ENCODE assay signal across 8 cellular contexts in the genomic region with DNA sequence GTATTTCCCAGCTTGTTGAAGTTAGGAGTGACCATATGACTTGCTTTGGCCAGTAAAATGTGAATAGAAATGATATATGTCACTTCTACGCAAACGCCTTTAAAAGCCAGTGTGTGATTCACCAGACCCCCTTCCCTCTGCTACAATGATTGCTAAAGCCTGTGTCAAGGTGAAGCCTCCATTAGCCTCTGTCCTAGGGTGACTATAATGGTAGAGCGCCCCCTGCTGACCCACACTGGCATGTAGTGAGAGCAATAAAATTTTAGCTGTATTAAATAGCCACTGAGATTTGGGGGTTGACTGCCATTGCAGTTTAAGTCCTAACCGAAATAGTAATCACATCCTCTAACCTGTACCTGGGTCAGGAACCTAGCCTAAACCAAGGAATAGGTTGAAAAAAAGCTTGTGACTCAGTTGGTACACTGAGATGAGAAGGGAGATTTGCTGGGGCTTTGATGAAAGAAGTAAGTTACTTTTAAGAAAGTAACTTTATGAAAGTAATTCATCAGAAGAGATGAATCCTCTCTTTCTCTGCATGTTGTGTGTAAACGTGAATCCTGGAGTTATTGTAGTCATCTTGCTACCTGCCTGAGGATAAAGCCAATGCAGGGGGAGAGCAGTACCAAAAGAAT. TPM values are rescaled to one million over a fixed set of nuclear protein-coding genes. Genes with fewer than 3 reads are reported as not detected.
DNase-seq lines count a peak whose midpoint lies in the region; ATAC-seq and TF ChIP-seq lines count a peak whose summit lies in the region.

No MANE protein-coding gene starts in this region.

- no peak overlapping the region for H3K4me3 Mint-ChIP-seq in activated CD4-positive, alpha-beta T cell treated with anti-CD3 and anti-CD28 coated beads for 36 hours

- no peak overlapping the region for H3K27ac ChIP-seq in lung (ENCODE audit: low read depth in 1 of 2, low read length in 1 of 2)

- peak; percentile 86 for TF ChIP-seq CTCF in AG09309 (IDR thresholded peaks at IDR 0.05; ENCODE audit: control insufficient read depth, insufficient read depth, low read depth, low read length, missing control alignments)
- TF ChIP-seq CTCF in lung (IDR thresholded peaks at IDR 0.05; ENCODE audit: control extremely low read depth, extremely low read depth) = peak; percentile 84

- intact Hi-C loops in activated CD4-positive, alpha-beta T cell treated with anti-CD3 and anti-CD28 coated beads for 36 hours (cut with DNase I, micrococcal nuclease) = loop anchor here (1.0 to 10.0 kb wide), 5 partner anchors 53 to 553 kb away; partner anchors contain the start of genes GTF2E1 (in 1 of the 2) and RABL3 (in 1 of the 2)

- H3K9me3 ChIP-seq in lung (ENCODE audit: control insufficient read depth in 2 of 2, insufficient read depth in 1 of 2, low read length in 1 of 2) = no peaks in the 10 kb centered on the region

- H3K9me3 Mint-ChIP-seq in activated CD4-positive, alpha-beta T cell treated with anti-CD3 and anti-CD28 coated beads for 36 hours (ENCODE audit: low read depth) = no peaks in the 10 kb centered on the region

- ATAC-seq in GM18867 (IDR thresholded peaks at IDR 0.05; ENCODE audit: unreplicated experiment) (peak; percentile 96), HG03066 (IDR thresholded peaks at IDR 0.05; ENCODE audit: low read depth, unreplicated experiment) (peak; percentile 99), lung (ENCODE audit: insufficient read depth, low FRiP score) (peak; percentile 85)
- peak; percentile 99 for ATAC-seq in activated CD4-positive, alpha-beta T cell treated with anti-CD3 and anti-CD28 coated beads for 36 hours

- POLR2A ChIA-PET in activated CD4-positive, alpha-beta T cell treated with anti-CD3 and anti-CD28 coated beads for 36 hours (lab: Charles Lee) = no interaction called here

- no peaks in the 10 kb centered on the region for H3K4me1 ChIP-seq in lung (ENCODE audit: control insufficient read depth in 2 of 2, insufficient read depth in 2 of 2, low read length in 2 of 2)

- no peaks in the 10 kb centered on the region for H3K27me3 ChIP-seq in lung (ENCODE audit: control insufficient read depth, insufficient read depth)

- peaks cover 10% of the 10 kb centered on the region for H3K4me1 Mint-ChIP-seq in activated CD4-positive, alpha-beta T cell treated with anti-CD3 and anti-CD28 coated beads for 36 hours

- H3K36me3 ChIP-seq in lung (ENCODE audit: control insufficient read depth in 2 of 2, insufficient read depth in 2 of 2, low read length in 2 of 2) = no peaks in the 10 kb centered on the region

- H3K27ac Mint-ChIP-seq in activated CD4-positive, alpha-beta T cell treated with anti-CD3 and anti-CD28 coated beads for 36 hours = no peak overlapping the region

- H3K4me3 ChIP-seq in AG09309 (ENCODE audit: control insufficient read depth, low read depth, low read length) (no peak overlapping the region), lung (no peak overlapping the region)

- DNase-seq in AG09309 (ENCODE audit: low read depth) (peak; percentile 24), NCI-H446 (lab: John Stamatoyannopoulos, UW) (peak; percentile 8 to 55), dedifferentiated amniotic fluid mesenchymal stem cell (ENCODE audit: extremely low spot score) (peak; percentile 77), lung (ENCODE audit: low spot score) (peak; percentile 81)
- peak; percentile 92 for DNase-seq in activated CD4-positive, alpha-beta T cell treated with anti-CD3 and anti-CD28 coated beads for 36 hours
- peak; percentile 84 for DNase-seq in stimulated activated CD8-positive, alpha-beta memory T cell treated with anti-CD3 and anti-CD28 coated beads, Interleukin-15, amount 100 ng/mL, for 1 hour (ENCODE audit: low read depth)

- H3K36me3 Mint-ChIP-seq in activated CD4-positive, alpha-beta T cell treated with anti-CD3 and anti-CD28 coated beads for 36 hours (ENCODE audit: low read depth) = no peaks in the 10 kb centered on the region

- CTCF ChIA-PET in activated CD4-positive, alpha-beta T cell treated with anti-CD3 and anti-CD28 coated beads for 36 hours (lab: Charles Lee) = interaction anchor here (0.5 to 4.7 kb wide), 29 partner anchors 9 to 555 kb away, joined by 3 to 45 read pairs (median 4); partner anchors contain the start of gene NDUFB4

- no peaks in the 10 kb centered on the region for H3K27me3 Mint-ChIP-seq in activated CD4-positive, alpha-beta T cell treated with anti-CD3 and anti-CD28 coated beads for 36 hours

- 38 to 43% methylated on average over 5 of the region's 5 CpGs for whole genome bisulfite sequencing in lung, 2 donors

RNA-seq across cellular contexts. Expression of gene GTF2E1, which starts 52.6 kb away (rescaled TPM):
- total RNA-seq in activated CD4-positive, alpha-beta T cell treated with anti-CD3 and anti-CD28 coated beads for 36 hours = 10 to 100 TPM; 26.1 to 27.0 TPM
- total RNA-seq in lung = 10 to 100 TPM; 13.7 to 14.8 TPM
- polyA plus RNA-seq in lung = 1 to 10 TPM; 4.1 to 6.4 TPM

RNA-seq across cellular contexts. Expression of gene RABL3, which starts 52.8 kb away (rescaled TPM):
- total RNA-seq in activated CD4-positive, alpha-beta T cell treated with anti-CD3 and anti-CD28 coated beads for 36 hours = 10 to 100 TPM; 35.5 to 37.8 TPM
- total RNA-seq in lung = 10 to 100 TPM; 13.2 to 17.1 TPM
- polyA plus RNA-seq in lung = 10 to 100 TPM in 1 of 2 donors, 1 to 10 TPM in 1; 4.3 to 14.8 TPM

Comparison
In these comparisons a context has a peak if more than half of its experiments do, and no peak if none do; other contexts are left out.
1. DNase-seq: peak in every context shown above with its lines; median percentile 92 in activated CD4-positive, alpha-beta T cell treated with anti-CD3 and anti-CD28 coated beads for 36 hours; 84 in stimulated activated CD8-positive, alpha-beta memory T cell treated with anti-CD3 and anti-CD28 coated beads, Interleukin-15, amount 100 ng/mL, for 1 hour; 81 in lung; 77 in dedifferentiated amniotic fluid mesenchymal stem cell; 32 in NCI-H446; 24 in AG09309.